ENCODE assay signal across 14 cellular contexts in the genomic region with DNA sequence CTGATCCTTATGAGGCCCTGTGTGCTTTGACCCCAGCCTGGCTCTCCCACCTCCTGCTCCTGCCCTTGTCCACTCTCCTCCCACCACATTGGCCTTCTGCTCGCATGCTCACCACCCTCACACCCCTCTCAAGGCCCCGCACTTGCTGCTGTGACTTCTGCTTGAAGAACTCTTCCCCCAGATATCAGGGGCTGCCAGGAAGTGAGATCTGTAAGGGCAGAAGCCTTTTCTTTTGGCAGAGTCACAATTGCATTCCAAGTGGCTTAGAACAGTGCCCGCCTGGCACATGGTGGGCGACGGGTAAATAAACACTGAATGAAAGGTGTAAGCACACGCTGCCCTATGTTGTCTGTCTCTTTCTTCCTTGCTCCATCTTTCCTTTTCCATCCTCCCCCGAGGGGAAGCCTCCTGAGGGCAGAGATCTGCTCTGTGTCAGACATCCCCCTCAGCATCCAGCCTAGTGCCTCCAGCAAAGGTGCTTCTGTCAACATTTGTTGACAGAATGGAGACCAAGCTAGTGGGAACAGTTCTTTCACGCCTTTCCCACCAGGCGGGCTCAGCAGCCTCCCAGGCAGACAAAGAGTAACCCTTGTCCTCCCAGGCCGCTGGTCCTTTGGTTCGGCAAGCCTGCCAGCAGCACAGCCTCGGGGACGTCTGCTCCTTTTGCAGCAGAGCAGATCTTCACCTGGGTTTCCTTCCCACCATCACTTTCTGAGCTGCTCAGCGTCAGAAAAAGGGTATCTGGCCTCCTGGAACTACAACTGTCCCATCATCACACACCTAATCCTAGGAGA. TPM values are rescaled to one million over a fixed set of nuclear protein-coding genes. Genes with fewer than 3 reads are reported as not detected.
DNase-seq lines count a peak whose midpoint lies in the region; ATAC-seq and TF ChIP-seq lines count a peak whose summit lies in the region.
"Had no signal": no experiment of that assay in that cellular context is flagged by ENCODE, and none has a peak within 500 bp of the region (broad histone marks: within the 10 kb centered on the region; RNA-seq: fewer than 3 reads in every experiment).

No MANE protein-coding gene starts in this region.

- intact Hi-C loops in esophagus muscularis mucosa (cut with DNase I) = loop anchor here (5.0 kb wide), 1 partner anchor 35 kb away; no protein-coding TSS in a partner anchor
- intact Hi-C loops in transverse colon (cut with DNase I; ENCODE audit: low total_unique reads) = no loop called here

- H3K9me3 Mint-ChIP-seq in IgD-negative memory B cell = no peaks in the 10 kb centered on the region
- H3K9me3 Mint-ChIP-seq in naive B cell = no peaks in the 10 kb centered on the region
- H3K9me3 Mint-ChIP-seq: activated T-cell treated with anti-CD3 and anti-CD28 coated beads, Interleukin-2, amount 50 U/mL, for 24 hours; natural killer cell treated with Interleukin-12 subunit alpha and Interleukin-12 subunit beta and Interleukin-15 and Interleukin-18, amount 100 ng/mL, for 72 hours had no signal

- TF ChIP-seq EP300 in esophagus muscularis mucosa (IDR thresholded peaks at IDR 0.05) (peak; percentile 21), transverse colon (IDR thresholded peaks at IDR 0.05; ENCODE audit: low read depth) (no peak)

- TF ChIP-seq CTCF in esophagus muscularis mucosa (IDR thresholded peaks at IDR 0.05) (no peak), transverse colon (IDR thresholded peaks at IDR 0.05) (no peak)

- peaks cover 1% of the 10 kb centered on the region for H3K27me3 Mint-ChIP-seq in IgD-negative memory B cell
- no peaks in the 10 kb centered on the region for H3K27me3 Mint-ChIP-seq in naive B cell

- H3K9me3 ChIP-seq in esophagus muscularis mucosa (no peaks in the 10 kb centered on the region), transverse colon (no peaks in the 10 kb centered on the region)

- H3K27ac ChIP-seq in esophagus muscularis mucosa (replicated peaks in 1 of 4) (peak overlapping the region; percentile 86 to 94 (median 89)), transverse colon (peak overlapping the region; percentile 74 to 89 (median 78))
- H3K27ac ChIP-seq: brain microvascular endothelial cell had no signal

- TF ChIP-seq POLR2A in esophagus muscularis mucosa (IDR thresholded peaks at IDR 0.05; ENCODE audit: low read depth) = no peak
- no peak for TF ChIP-seq POLR2A in transverse colon (IDR thresholded peaks at IDR 0.05)

- in situ Hi-C loops in transverse colon (cut with MboI; ENCODE audit: low pct_ligation_motif_present in 1 of 4, low pct_unique_long_range_greater_than_20kb in 1 of 4, low sequenced_read_pairs in 3 of 4) = no loop called here

- peaks cover 3 to 56% (median 38%) of the 10 kb centered on the region in 4 donors for H3K4me1 ChIP-seq in esophagus muscularis mucosa
- peaks cover 0 to 53% (median 17%) of the 10 kb centered on the region in 4 donors for H3K4me1 ChIP-seq in transverse colon

- H3K36me3 Mint-ChIP-seq in IgD-negative memory B cell = no peaks in the 10 kb centered on the region
- no peaks in the 10 kb centered on the region for H3K36me3 Mint-ChIP-seq in naive B cell
- H3K36me3 Mint-ChIP-seq: natural killer cell treated with Interleukin-12 subunit alpha and Interleukin-12 subunit beta and Interleukin-15 and Interleukin-18, amount 100 ng/mL, for 72 hours had no signal

- H3K4me3 Mint-ChIP-seq in IgD-negative memory B cell = peak overlapping the region; percentile 11 to 77 (median 44)
- peak overlapping the region in 7 of 8 donors; percentile 10 to 85 (median 70) for H3K4me3 Mint-ChIP-seq in naive B cell
- H3K4me3 Mint-ChIP-seq: activated T-cell treated with anti-CD3 and anti-CD28 coated beads, Interleukin-2, amount 50 U/mL, for 24 hours; natural killer cell treated with Interleukin-12 subunit alpha and Interleukin-12 subunit beta and Interleukin-15 and Interleukin-18, amount 100 ng/mL, for 72 hours had no signal

- H3K27me3 ChIP-seq in esophagus muscularis mucosa (peaks cover 0 to 4% (median 0%) of the 10 kb centered on the region in 4 donors), transverse colon (no peaks in the 10 kb centered on the region)

- 44% methylated on average over 14 of the region's 14 CpGs for WGBS in esophagus muscularis mucosa
- WGBS in transverse colon (ENCODE audit: low coverage in 1 of 2), 2 donors = 73 to 81% methylated on average over 5 to 14 of the region's 14 CpGs

- DNase-seq in esophagus muscularis mucosa (ENCODE audit: extremely low spot score) = no peak
- DNase-seq in naive B cell = no peak
- DNase-seq in transverse colon = no peak
- no peak for DNase-seq in NCI-H1436 treated with DMSO at 0.1 percent for 48 hours (lab: John Stamatoyannopoulos, UW)
- DNase-seq: activated T-cell treated with anti-CD3 and anti-CD28 coated beads, Interleukin-2, amount 50 U/mL, for 24 hours; brain microvascular endothelial cell; Calu3; GOT3; NCI-H1694; NCI-H82 had no signal

- H3K36me3 ChIP-seq in esophagus muscularis mucosa (no peaks in the 10 kb centered on the region), transverse colon (no peaks in the 10 kb centered on the region)
- H3K36me3 ChIP-seq: brain microvascular endothelial cell had no signal

- H3K27ac Mint-ChIP-seq in IgD-negative memory B cell (peak overlapping the region in 2 of 3 donors; percentile 14 to 89), naive B cell (peak overlapping the region in 5 of 6 donors; percentile 10 to 96 (median 73))
- H3K27ac Mint-ChIP-seq: activated T-cell treated with anti-CD3 and anti-CD28 coated beads, Interleukin-2, amount 50 U/mL, for 24 hours; natural killer cell treated with Interleukin-12 subunit alpha and Interleukin-12 subunit beta and Interleukin-15 and Interleukin-18, amount 100 ng/mL, for 72 hours had no signal

- H3K4me3 ChIP-seq in esophagus muscularis mucosa (peak overlapping the region; percentile 8 to 29 (median 29)), transverse colon (no peak overlapping the region)

- ATAC-seq in naive B cell (ENCODE audit: low read depth in 2 of 2) (no peak), GM21737 (IDR thresholded peaks at IDR 0.05; ENCODE audit: unreplicated experiment) (no peak), HG02973 (IDR thresholded peaks at IDR 0.05; ENCODE audit: unreplicated experiment) (no peak)
- ATAC-seq: natural killer cell treated with Interleukin-12 subunit alpha and Interleukin-12 subunit beta and Interleukin-15 and Interleukin-18, amount 100 ng/mL, for 72 hours had no signal

- H3K4me1 Mint-ChIP-seq in IgD-negative memory B cell (peaks cover 52 to 76% (median 54%) of the 10 kb centered on the region in 3 donors), naive B cell (peaks cover 63 to 90% (median 68%) of the 10 kb centered on the region in 3 donors)

RNA-seq across cellular contexts. Expression of a gene that starts 10.0 kb away (rescaled TPM):
- polyA plus RNA-seq in IgD-negative memory B cell (3.4 TPM), naive B cell (ENCODE audit: low read depth in 6 of 6) (1 to 10 TPM; 1.0 to 4.3 (median 2.4) TPM)
- total RNA-seq in esophagus muscularis mucosa (10 to 100 TPM; 19.7 to 54.2 (median 33.6) TPM), transverse colon (100 to 1,000 TPM in 2 of 4 donors, 10 to 100 TPM in 2; 46.4 to 211 (median 93.4) TPM)

RNA-seq across cellular contexts. Expression of a gene that starts 42.9 kb away (rescaled TPM):
- polyA plus RNA-seq in IgD-negative memory B cell (2.8 TPM), naive B cell (ENCODE audit: low read depth in 6 of 6) (1 to 10 TPM in 3 of 6 donors, under 1 TPM in 2, not detected in 1; 0.78 to 2.4 (median 1.4) TPM)
- total RNA-seq in esophagus muscularis mucosa (10 to 100 TPM in 3 of 4 donors, 1 to 10 TPM in 1; 7.5 to 16.5 (median 14.0) TPM), transverse colon (1 to 10 TPM in 3 of 4 donors, not detected in 1; 1.4 to 3.0 (median 2.0) TPM)

RNA-seq across cellular contexts. Expression of a gene that starts 43.4 kb away (rescaled TPM):
- polyA plus RNA-seq in IgD-negative memory B cell (12.0 TPM), naive B cell (ENCODE audit: low read depth in 6 of 6) (10 to 100 TPM; 10.9 to 28.0 (median 15.6) TPM)
- total RNA-seq in esophagus muscularis mucosa (10 to 100 TPM; 35.1 to 91.8 (median 67.8) TPM), transverse colon (100 to 1,000 TPM in 2 of 4 donors, 10 to 100 TPM in 2; 84.2 to 290 (median 151) TPM)

Comparison
In these comparisons a context has a peak if more than half of its experiments do, and no peak if none do; other contexts are left out.
1. H3K4me3 ChIP-seq: peak in esophagus muscularis mucosa (4 of 4); none in transverse colon (0 of 4).